Comparison of ENCODE assay signal across 21 cellular contexts in genomic region chr5:178282391-178282790, GRCh38.
"Had no signal": no experiment of that assay in that cellular context is flagged by ENCODE, and none has a peak within 500 bp of the region (broad histone marks: within the 10 kb centered on the region; RNA-seq: fewer than 3 reads in every experiment).

No MANE protein-coding gene starts in this region.

- H3K9me3 ChIP-seq: ovary, prostate gland had no signal

- H3K27ac ChIP-seq: heart right ventricle, neural progenitor cell, ovary, prostate gland, thoracic aorta, upper lobe of left lung had no signal

- DNase-seq: activated CD4-positive, alpha-beta memory T cell treated with anti-CD3 and anti-CD28 coated beads, Interleukin-2, amount 10 ng/mL, durations not matched to agents 7 days and 5 days; activated CD4-positive, alpha-beta T cell treated with anti-CD3 and anti-CD28 coated beads for 48 hours; activated effector memory CD4-positive, alpha-beta T cell treated with Interleukin-2 at 50 U/mL for 16 hours; activated naive CD4-positive, alpha-beta T cell treated with anti-CD3 and anti-CD28 coated beads for 36 hours; activated naive CD8-positive, alpha-beta T cell treated with anti-CD3 and anti-CD28 coated beads, Interleukin-2, amount 10 ng/mL, durations not matched to agents 7 days and 5 days; activated T-cell treated with anti-CD3 and anti-CD28 coated beads, Interleukin-2, amount 50 U/mL, for 72 hours; amniotic stem cell; effector CD4-positive, alpha-beta T cell; heart right ventricle; naive thymus-derived CD8-positive, alpha-beta T cell; ovary; stimulated activated CD4-positive, alpha-beta T cell treated with anti-CD3 and anti-CD28 coated beads, Interleukin-4, amount 100 ng/mL, for 24 hours; stimulated activated naive CD4-positive, alpha-beta T cell treated with Interleukin-2 at 50 U/mL for 16 hours had no signal

- H3K27me3 ChIP-seq: ovary, upper lobe of left lung had no signal

- H3K4me3 ChIP-seq: heart right ventricle, lung, neural progenitor cell, ovary, prostate gland, thoracic aorta, upper lobe of left lung had no signal

- FAIRE-seq: bronchial epithelial cell, endometrium, keratinocyte had no signal

- H3K9ac ChIP-seq: neural progenitor cell had no signal

- H3K36me3 ChIP-seq: heart right ventricle, neural progenitor cell, ovary, prostate gland, thoracic aorta, upper lobe of left lung had no signal

- ATAC-seq: activated T-cell treated with anti-CD3 and anti-CD28 coated beads, Interleukin-2, amount 50 U/mL, for 72 hours; heart right ventricle; naive thymus-derived CD8-positive, alpha-beta T cell had no signal

- H3K4me1 ChIP-seq: neural progenitor cell, prostate gland had no signal
